Comparison of ENCODE assay signal across 17 cellular contexts in genomic region chr14:51491036-51491545, GRCh38.
"Had no signal": no experiment of that assay in that cellular context is flagged by ENCODE, and none has a peak within 500 bp of the region (broad histone marks: within the 10 kb centered on the region; RNA-seq: fewer than 3 reads in every experiment).

No MANE protein-coding gene starts in this region.

- H3K9me3 ChIP-seq: esophagus muscularis mucosa, vagina had no signal

- H3K27ac Mint-ChIP-seq: activated naive CD4-positive, alpha-beta T cell treated with anti-CD3 and anti-CD28 coated beads, Interleukin-2, amount 50 U/mL, for 24 hours; dendritic cell treated with granulocyte-macrophage colony-stimulating factor and Interleukin-4, amounts not matched to agents 40 ng/mL and 50 ng/mL, for 4 days; effector memory CD8-positive, alpha-beta T cell had no signal

- ATAC-seq: effector memory CD8-positive, alpha-beta T cell; left lung had no signal

- H3K27ac ChIP-seq: esophagus muscularis mucosa, left lung, vagina had no signal

- H3K4me1 Mint-ChIP-seq: activated naive CD4-positive, alpha-beta T cell treated with anti-CD3 and anti-CD28 coated beads, Interleukin-2, amount 50 U/mL, for 24 hours had no signal

- H3K4me1 ChIP-seq: left lung, vagina had no signal

- H3K4me3 Mint-ChIP-seq: activated naive CD4-positive, alpha-beta T cell treated with anti-CD3 and anti-CD28 coated beads, Interleukin-2, amount 50 U/mL, for 24 hours; dendritic cell treated with granulocyte-macrophage colony-stimulating factor and Interleukin-4, amounts not matched to agents 40 ng/mL and 50 ng/mL, for 4 days; effector memory CD8-positive, alpha-beta T cell had no signal

- H3K4me3 ChIP-seq: esophagus muscularis mucosa, left lung had no signal

- H3K36me3 Mint-ChIP-seq: activated naive CD4-positive, alpha-beta T cell treated with anti-CD3 and anti-CD28 coated beads, Interleukin-2, amount 50 U/mL, for 24 hours had no signal

- DNase-seq: activated CD4-positive, alpha-beta T cell treated with anti-CD3 and anti-CD28 coated beads, Interleukin-2, amount 50 U/mL, for 4 hours; activated CD4-positive, CD25-positive, alpha-beta regulatory T cell treated with anti-CD3 and anti-CD28 coated beads, Interleukin-2, amount 50 U/mL, for 72 hours; activated effector memory CD4-positive, alpha-beta T cell treated with Interleukin-2 at 50 U/mL for 16 hours; activated T-cell treated with anti-CD3 and anti-CD28 coated beads, Interleukin-2, amount 50 U/mL, for 1 hour; cerebellar nuclear complex; effector memory CD8-positive, alpha-beta T cell; foreskin melanocyte; head of caudate nucleus; left lung; mesendoderm; stimulated activated CD4-positive, alpha-beta T cell treated with anti-CD3 and anti-CD28 coated beads, Interleukin-2, amount 100 ng/mL, for 24 hours; stimulated activated naive CD4-positive, alpha-beta T cell; T-helper 9 cell had no signal

- H3K27me3 Mint-ChIP-seq: dendritic cell treated with granulocyte-macrophage colony-stimulating factor and Interleukin-4, amounts not matched to agents 40 ng/mL and 50 ng/mL, for 4 days had no signal

- H3K27me3 ChIP-seq: esophagus muscularis mucosa, left lung, vagina had no signal

- H3K36me3 ChIP-seq: esophagus muscularis mucosa, left lung, vagina had no signal
